ENCODE assay signal across 3 cellular contexts in genomic region chr15:48939686-48940085, GRCh38.
TF ChIP-seq lines count a peak whose summit lies in the region.

No MANE protein-coding gene starts in this region.

TF ChIP-seq in IMR-90, 13 proteins besides CTCF, POLR2A, EP300 and RAD21:
- TF ChIP-seq CEBPB (IDR thresholded peaks at IDR 0.05; ENCODE audit: low read depth, low read length) (peak; percentile 85), BHLHE40 (IDR thresholded peaks at IDR 0.05; ENCODE audit: low read depth, low read length) (0 out of 2 replicates have a peak, but pooled peaks have one; percentile 4), FOS (IDR thresholded peaks at IDR 0.05; ENCODE audit: low read depth, low read length) (peak; percentile 90)
- TF ChIP-seq, protein P1, sequence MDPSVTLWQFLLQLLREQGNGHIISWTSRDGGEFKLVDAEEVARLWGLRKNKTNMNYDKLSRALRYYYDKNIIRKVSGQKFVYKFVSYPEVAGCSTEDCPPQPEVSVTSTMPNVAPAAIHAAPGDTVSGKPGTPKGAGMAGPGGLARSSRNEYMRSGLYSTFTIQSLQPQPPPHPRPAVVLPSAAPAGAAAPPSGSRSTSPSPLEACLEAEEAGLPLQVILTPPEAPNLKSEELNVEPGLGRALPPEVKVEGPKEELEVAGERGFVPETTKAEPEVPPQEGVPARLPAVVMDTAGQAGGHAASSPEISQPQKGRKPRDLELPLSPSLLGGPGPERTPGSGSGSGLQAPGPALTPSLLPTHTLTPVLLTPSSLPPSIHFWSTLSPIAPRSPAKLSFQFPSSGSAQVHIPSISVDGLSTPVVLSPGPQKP (IDR thresholded peaks at IDR 0.05; ENCODE audit: borderline replicate concordance, low read depth, low read length), result no peak

TF ChIP-seq in K562, 482 proteins besides CTCF, POLR2A, EP300 and RAD21:
- TF ChIP-seq CEBPB (tag; IDR thresholded peaks at IDR 0.05) (no peak), ZKSCAN8 (CRISPR knock-in tag; IDR thresholded peaks at IDR 0.05) (no peak), MEIS2 (IDR thresholded peaks at IDR 0.05; ENCODE audit: partially characterized antibody) (peak; percentile 10), CXXC5 (CRISPR knock-in tag; IDR thresholded peaks at IDR 0.05) (no peak), ILK (tag; IDR thresholded peaks at IDR 0.05; ENCODE audit: borderline replicate concordance, low read depth) (no peak), FOSL1 (tag; conservative IDR thresholded peaks at IDR 0.05) (peak; percentile 73; the same call in 1 of the 2 replicates), RBBP5 (IDR thresholded peaks at IDR 0.05; ENCODE audit: borderline replicate concordance, insufficient read depth, low read length, poor library complexity, severe bottlenecking) (no peak), ATF3 (IDR thresholded peaks at IDR 0.05) (0 out of 2 replicates have a peak, but pooled peaks have one; percentile 19), ATF3 (CRISPR knock-in tag; conservative IDR thresholded peaks at IDR 0.05) (no peak), JUND (IDR thresholded peaks at IDR 0.05; ENCODE audit: borderline replicate concordance, low read depth, low read length) (peak; percentile 29; the same call in 1 of the 2 replicates), JUND (tag; IDR thresholded peaks at IDR 0.05; ENCODE audit: borderline replicate concordance, low read depth, low read length) (no peak)

TF ChIP-seq in WTC11, 78 proteins besides CTCF, POLR2A, EP300 and RAD21:
- TF ChIP-seq ARID4B (CRISPR knock-in tag; IDR thresholded peaks at IDR 0.05; ENCODE audit: borderline replicate concordance) (no peak), RELA (CRISPR knock-in tag; IDR thresholded peaks at IDR 0.05; ENCODE audit: borderline replicate concordance) (no peak)
- TF ChIP-seq, protein P2, sequence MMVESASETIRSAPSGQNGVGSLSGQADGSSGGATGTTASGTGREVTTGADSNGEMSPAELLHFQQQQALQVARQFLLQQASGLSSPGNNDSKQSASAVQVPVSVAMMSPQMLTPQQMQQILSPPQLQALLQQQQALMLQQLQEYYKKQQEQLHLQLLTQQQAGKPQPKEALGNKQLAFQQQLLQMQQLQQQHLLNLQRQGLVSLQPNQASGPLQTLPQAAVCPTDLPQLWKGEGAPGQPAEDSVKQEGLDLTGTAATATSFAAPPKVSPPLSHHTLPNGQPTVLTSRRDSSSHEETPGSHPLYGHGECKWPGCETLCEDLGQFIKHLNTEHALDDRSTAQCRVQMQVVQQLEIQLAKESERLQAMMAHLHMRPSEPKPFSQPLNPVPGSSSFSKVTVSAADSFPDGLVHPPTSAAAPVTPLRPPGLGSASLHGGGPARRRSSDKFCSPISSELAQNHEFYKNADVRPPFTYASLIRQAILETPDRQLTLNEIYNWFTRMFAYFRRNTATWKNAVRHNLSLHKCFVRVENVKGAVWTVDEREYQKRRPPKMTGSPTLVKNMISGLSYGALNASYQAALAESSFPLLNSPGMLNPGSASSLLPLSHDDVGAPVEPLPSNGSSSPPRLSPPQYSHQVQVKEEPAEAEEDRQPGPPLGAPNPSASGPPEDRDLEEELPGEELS (CRISPR knock-in tag; IDR thresholded peaks at IDR 0.05), result no peak
